14 cellular contexts compared by ENCODE assay signal in genomic region chr16:13780841-13781553, GRCh38.
"Had no signal": no experiment of that assay in that cellular context is flagged by ENCODE, and none has a peak within 500 bp of the region (broad histone marks: within the 10 kb centered on the region; RNA-seq: fewer than 3 reads in every experiment).

No MANE protein-coding gene starts in this region.

- H3K27ac Mint-ChIP-seq: activated CD8-positive, alpha-beta T cell treated with anti-CD3 and anti-CD28 coated beads, Interleukin-2, amount 10 ng/mL, durations not matched to agents 7 days and 5 days; activated naive CD8-positive, alpha-beta T cell treated with anti-CD3 and anti-CD28 coated beads, Interleukin-2, amount 10 ng/mL, durations not matched to agents 7 days and 5 days; mesothelial cell of epicardium; naive B cell; type B pancreatic cell had no signal

- H3K36me3 Mint-ChIP-seq: activated naive CD8-positive, alpha-beta T cell treated with anti-CD3 and anti-CD28 coated beads, Interleukin-2, amount 10 ng/mL, durations not matched to agents 7 days and 5 days; mesothelial cell of epicardium; naive B cell; type B pancreatic cell had no signal

- H3K4me3 Mint-ChIP-seq: activated CD8-positive, alpha-beta T cell treated with anti-CD3 and anti-CD28 coated beads, Interleukin-2, amount 10 ng/mL, durations not matched to agents 7 days and 5 days; activated naive CD8-positive, alpha-beta T cell treated with anti-CD3 and anti-CD28 coated beads, Interleukin-2, amount 10 ng/mL, durations not matched to agents 7 days and 5 days; mesothelial cell of epicardium; naive B cell; type B pancreatic cell had no signal

- ATAC-seq: activated CD8-positive, alpha-beta T cell treated with anti-CD3 and anti-CD28 coated beads, Interleukin-2, amount 10 ng/mL, durations not matched to agents 7 days and 5 days; sciatic nerve had no signal

- H3K9me3 ChIP-seq: esophagus squamous epithelium had no signal

- H3K4me3 ChIP-seq: esophagus squamous epithelium had no signal

- H3K4me1 ChIP-seq: esophagus squamous epithelium had no signal

- H3K27me3 Mint-ChIP-seq: activated naive CD8-positive, alpha-beta T cell treated with anti-CD3 and anti-CD28 coated beads, Interleukin-2, amount 10 ng/mL, durations not matched to agents 7 days and 5 days had no signal

- H3K27ac ChIP-seq: esophagus squamous epithelium had no signal

- H3K36me3 ChIP-seq: esophagus squamous epithelium had no signal

- DNase-seq: activated CD8-positive, alpha-beta memory T cell treated with anti-CD3 and anti-CD28 coated beads, Interleukin-2, amount 50 U/mL, for 48 hours; activated CD8-positive, alpha-beta T cell treated with anti-CD3 and anti-CD28 coated beads, Interleukin-2, amount 10 ng/mL, durations not matched to agents 7 days and 5 days; activated naive CD8-positive, alpha-beta T cell treated with anti-CD3 and anti-CD28 coated beads, Interleukin-2, amount 10 ng/mL, durations not matched to agents 7 days and 5 days; esophagus squamous epithelium; foreskin fibroblast; head of caudate nucleus; naive B cell; stimulated activated CD4-positive, alpha-beta T cell treated with anti-CD3 and anti-CD28 coated beads, Interleukin-12 subunit alpha, Interleukin-12 subunit beta, amount 100 ng/mL, for 4 hours; stimulated activated naive CD4-positive, alpha-beta T cell; substantia nigra; T-helper 9 cell had no signal

- H3K4me1 Mint-ChIP-seq: activated naive CD8-positive, alpha-beta T cell treated with anti-CD3 and anti-CD28 coated beads, Interleukin-2, amount 10 ng/mL, durations not matched to agents 7 days and 5 days; mesothelial cell of epicardium; naive B cell had no signal
